1 cellular context compared by ENCODE assay signal in genomic region chr17:44159519-44160210, GRCh38.
TF ChIP-seq lines count a peak whose summit lies in the region.

No MANE protein-coding gene starts in this region.

TF ChIP-seq in K562, 482 proteins besides CTCF, POLR2A, EP300 and RAD21 (continues in another document):
- TF ChIP-seq ELF4 (CRISPR knock-in tag; IDR thresholded peaks at IDR 0.05) (no peak), KLF1 (tag; IDR thresholded peaks at IDR 0.05) (0 out of 2 replicates have a peak, but pooled peaks have one; percentile 55), SP1 (CRISPR knock-in tag; IDR thresholded peaks at IDR 0.05) (peak; percentile 60; the same call in 1 of the 2 replicates), EGR1 (conservative IDR thresholded peaks at IDR 0.05) (no peak), RNF2 (IDR thresholded peaks at IDR 0.05) (peak; percentile 41; the same call in 1 of the 2 replicates), ZNF143 (CRISPR knock-in tag; IDR thresholded peaks at IDR 0.05) (no peak), ZNF707 (CRISPR knock-in tag; conservative IDR thresholded peaks at IDR 0.05) (no peak), TCF15 (CRISPR knock-in tag; IDR thresholded peaks at IDR 0.05) (no peak), MYC (IDR thresholded peaks at IDR 0.05; ENCODE audit: low read depth, low read length) (peak; percentile 27), MYC (CRISPR knock-in tag; IDR thresholded peaks at IDR 0.05; ENCODE audit: borderline replicate concordance, low read depth) (no peak), MTA1 (IDR thresholded peaks at IDR 0.05; ENCODE audit: borderline replicate concordance) (peak; percentile 36; the same call in 1 of the 2 replicates), NFYB (IDR thresholded peaks at IDR 0.05; ENCODE audit: extremely low read depth, insufficient read length) (no peak), E2F5 (CRISPR knock-in tag; IDR thresholded peaks at IDR 0.05) (no peak), ZBTB5 (IDR thresholded peaks at IDR 0.05) (no peak), ZNF197 (CRISPR knock-in tag; IDR thresholded peaks at IDR 0.05; ENCODE audit: low read depth) (peak; percentile 76), HEY1 (CRISPR knock-in tag; IDR thresholded peaks at IDR 0.05; ENCODE audit: borderline replicate concordance) (no peak), EP400 (IDR thresholded peaks at IDR 0.05) (0 out of 2 replicates have a peak, but pooled peaks have one; percentile 54), RAD51 (IDR thresholded peaks at IDR 0.05; ENCODE audit: borderline replicate concordance, low read depth) (peak; percentile 97), ZKSCAN3 (CRISPR knock-in tag; IDR thresholded peaks at IDR 0.05) (no peak), POLR2B (IDR thresholded peaks at IDR 0.05; ENCODE audit: low read depth, partially characterized antibody) (peak; percentile 7), TAF1 (IDR thresholded peaks at IDR 0.05; ENCODE audit: control insufficient read depth, extremely low read depth, insufficient read depth, low read length, severe bottlenecking) (no peak), MGA (IDR thresholded peaks at IDR 0.05) (peak; percentile 80), TCF3 (CRISPR knock-in tag; IDR thresholded peaks at IDR 0.05) (peak; percentile 82), ZBTB33 (CRISPR knock-in tag; IDR thresholded peaks at IDR 0.05) (no peak), ATF3 (IDR thresholded peaks at IDR 0.05) (peak; percentile 97), ATF3 (CRISPR knock-in tag; conservative IDR thresholded peaks at IDR 0.05) (peak; percentile 91), ZNF347 (CRISPR knock-in tag; IDR thresholded peaks at IDR 0.05; ENCODE audit: low read depth) (no peak), ZNF830 (CRISPR knock-in tag; IDR thresholded peaks at IDR 0.05) (no peak), CTBP1 (IDR thresholded peaks at IDR 0.05; ENCODE audit: borderline replicate concordance) (peak; percentile 78), NCOR1 (IDR thresholded peaks at IDR 0.05) (peak; percentile 50), BCOR (IDR thresholded peaks at IDR 0.05) (no peak; the same call in 1 of the 2 replicates), STAT5A (IDR thresholded peaks at IDR 0.05; ENCODE audit: borderline replicate concordance, low read length) (no peak; the same call in 1 of the 2 replicates), ZNF644 (tag; IDR thresholded peaks at IDR 0.05; ENCODE audit: low read depth) (peak; percentile 69; the same call in 1 of the 2 replicates), OTX1 (CRISPR knock-in tag; IDR thresholded peaks at IDR 0.05) (no peak), POU5F1 (IDR thresholded peaks at IDR 0.05; ENCODE audit: borderline replicate concordance, low read depth, low read length, partially characterized antibody) (no peak), CBFA2T2 (conservative IDR thresholded peaks at IDR 0.05) (peak; percentile 79), ZSCAN32 (CRISPR knock-in tag; IDR thresholded peaks at IDR 0.05) (no peak), SP2 (IDR thresholded peaks at IDR 0.05; ENCODE audit: extremely low read depth, low read depth, low read length, poor library complexity, severe bottlenecking) (no peak), USF1 (CRISPR knock-in tag; IDR thresholded peaks at IDR 0.05) (peak; percentile 95), TCF7 (IDR thresholded peaks at IDR 0.05; ENCODE audit: borderline replicate concordance) (no peak), ARID2 (IDR thresholded peaks at IDR 0.05) (no peak), CGGBP1 (CRISPR knock-in tag; IDR thresholded peaks at IDR 0.05) (no peak)
